37 cellular contexts compared by ENCODE assay signal in the genomic region with DNA sequence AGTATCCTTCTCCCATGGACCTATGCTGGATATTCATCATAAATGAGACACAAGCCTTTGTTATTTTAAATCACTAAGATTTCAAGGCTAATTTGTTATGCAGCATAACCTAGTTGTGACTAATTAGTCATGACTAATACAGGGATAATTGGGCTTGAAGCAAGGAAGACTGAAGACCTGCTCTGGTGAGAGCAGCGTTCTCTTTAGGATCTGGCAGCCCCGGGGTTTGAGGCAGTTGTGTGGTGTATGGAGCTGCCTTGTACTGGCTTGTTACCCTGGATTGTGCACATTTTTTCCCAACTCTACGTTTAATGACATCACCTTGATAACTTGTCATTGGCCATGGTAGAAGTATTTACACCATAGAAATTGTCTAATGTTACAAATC. TPM values are rescaled to one million over a fixed set of nuclear protein-coding genes. Genes with fewer than 3 reads are reported as not detected.
"Had no signal": no experiment of that assay in that cellular context is flagged by ENCODE, and none has a peak within 500 bp of the region (broad histone marks: within the 10 kb centered on the region; RNA-seq: fewer than 3 reads in every experiment).

No MANE protein-coding gene starts in this region.

- H3K4me2 ChIP-seq: KMS-11, PC-9 had no signal

- ATAC-seq: activated naive CD8-positive, alpha-beta T cell treated with anti-CD3 and anti-CD28 coated beads, Interleukin-2, amount 50 U/mL, for 24 hours had no signal

- H3K27ac Mint-ChIP-seq: activated B cell treated with CpG ODN at 0.5 μM for 24 hours; activated CD4-positive, alpha-beta memory T cell treated with anti-CD3 and anti-CD28 coated beads for 36 hours; activated naive CD4-positive, alpha-beta T cell treated with anti-CD3 and anti-CD28 coated beads, Interleukin-2, amount 10 ng/mL, durations not matched to agents 7 days and 5 days; activated naive CD8-positive, alpha-beta T cell; activated naive CD8-positive, alpha-beta T cell treated with anti-CD3 and anti-CD28 coated beads, Interleukin-2, amount 50 U/mL, for 24 hours; brain had no signal

- H3K36me3 Mint-ChIP-seq: activated CD4-positive, alpha-beta memory T cell treated with anti-CD3 and anti-CD28 coated beads for 36 hours; activated naive CD4-positive, alpha-beta T cell treated with anti-CD3 and anti-CD28 coated beads, Interleukin-2, amount 10 ng/mL, durations not matched to agents 7 days and 5 days; activated naive CD8-positive, alpha-beta T cell; brain had no signal

- H3K9ac ChIP-seq: KMS-11 had no signal

- FAIRE-seq: RCC 7860 had no signal

- H3K36me3 ChIP-seq: cardiac muscle cell had no signal

- DNase-seq: activated B cell treated with CpG ODN at 0.5 μM for 24 hours; activated CD4-positive, alpha-beta memory T cell treated with anti-CD3 and anti-CD28 coated beads for 36 hours; activated CD4-positive, alpha-beta T cell treated with anti-CD3 and anti-CD28 coated beads for 4 hours; activated CD4-positive, alpha-beta T cell treated with anti-CD3 and anti-CD28 coated beads, Interleukin-2, amount 50 U/mL, for 1 hour; activated CD4-positive, CD25-positive, alpha-beta regulatory T cell treated with anti-CD3 and anti-CD28 coated beads, Interleukin-2, amount 50 U/mL, for 72 hours; activated CD8-positive, alpha-beta memory T cell treated with anti-CD3 and anti-CD28 coated beads, Interleukin-2, amount 50 U/mL, for 4 hours; activated effector memory CD4-positive, alpha-beta T cell treated with Interleukin-2 at 50 U/mL for 16 hours; activated naive CD4-positive, alpha-beta T cell treated with anti-CD3 and anti-CD28 coated beads, Interleukin-2, amount 10 ng/mL, durations not matched to agents 7 days and 5 days; activated naive CD8-positive, alpha-beta T cell treated with anti-CD3 and anti-CD28 coated beads, Interleukin-2, amount 50 U/mL, for 24 hours; activated T-cell treated with anti-CD3 and anti-CD28 coated beads for 4 hours; activated T-cell treated with anti-CD3 and anti-CD28 coated beads, Interleukin-2, amount 50 U/mL, for 48 hours; anterior cingulate cortex; NCI-H1092 treated with DMSO at 0.1 percent for 48 hours; NCI-H1417; NCI-H146; NCI-H1930; NCI-H2081 treated with DMSO at 0.1 percent for 48 hours; NCI-H226; NCI-H510A; NCI-H526; NCI-H748 treated with DMSO at 0.1 percent for 48 hours; NK-92 treated with Interleukin-12 subunit alpha and Interleukin-12 subunit beta, amount 100 ng/mL, for 24 hours; PC-9; Right ventricle myocardium superior; SW 1271; T-helper 1 cell; T-helper 2 cell; T-helper 9 cell had no signal

- H3K4me3 ChIP-seq: cardiac muscle cell, PC-9 had no signal

- H3K4me1 Mint-ChIP-seq: activated B cell treated with CpG ODN at 0.5 μM for 24 hours; activated naive CD4-positive, alpha-beta T cell treated with anti-CD3 and anti-CD28 coated beads, Interleukin-2, amount 10 ng/mL, durations not matched to agents 7 days and 5 days; activated naive CD8-positive, alpha-beta T cell treated with anti-CD3 and anti-CD28 coated beads, Interleukin-2, amount 50 U/mL, for 24 hours; brain had no signal

- H3K9me3 Mint-ChIP-seq: activated B cell treated with CpG ODN at 0.5 μM for 24 hours; activated CD4-positive, alpha-beta memory T cell treated with anti-CD3 and anti-CD28 coated beads for 36 hours; activated naive CD4-positive, alpha-beta T cell treated with anti-CD3 and anti-CD28 coated beads, Interleukin-2, amount 10 ng/mL, durations not matched to agents 7 days and 5 days had no signal

- H3K27ac ChIP-seq: cardiac muscle cell, KMS-11, PC-9, RWPE1, VCaP had no signal

- H3K27me3 ChIP-seq: cardiac muscle cell had no signal

- H3K4me3 Mint-ChIP-seq: activated B cell treated with CpG ODN at 0.5 μM for 24 hours; activated CD4-positive, alpha-beta memory T cell treated with anti-CD3 and anti-CD28 coated beads for 36 hours; activated naive CD4-positive, alpha-beta T cell treated with anti-CD3 and anti-CD28 coated beads, Interleukin-2, amount 10 ng/mL, durations not matched to agents 7 days and 5 days; activated naive CD8-positive, alpha-beta T cell; activated naive CD8-positive, alpha-beta T cell treated with anti-CD3 and anti-CD28 coated beads, Interleukin-2, amount 50 U/mL, for 24 hours; brain had no signal

- H3K27me3 Mint-ChIP-seq: activated B cell treated with CpG ODN at 0.5 μM for 24 hours; activated CD4-positive, alpha-beta memory T cell treated with anti-CD3 and anti-CD28 coated beads for 36 hours; activated naive CD4-positive, alpha-beta T cell treated with anti-CD3 and anti-CD28 coated beads, Interleukin-2, amount 10 ng/mL, durations not matched to agents 7 days and 5 days; activated naive CD8-positive, alpha-beta T cell; activated naive CD8-positive, alpha-beta T cell treated with anti-CD3 and anti-CD28 coated beads, Interleukin-2, amount 50 U/mL, for 24 hours had no signal

RNA-seq across cellular contexts. Expression of a gene that starts 25.7 kb away (rescaled TPM):
- total RNA-seq: activated B cell treated with CpG ODN at 0.5 μM for 24 hours; activated CD4-positive, alpha-beta memory T cell treated with anti-CD3 and anti-CD28 coated beads for 36 hours; LHCN-M2; OCI-LY7; PC-9; Right ventricle myocardium superior had no signal
